In genomic region chr3:100043271-100043670, GRCh38 we compare ENCODE assay signal across 17 cellular contexts.
DNase-seq lines count a peak whose midpoint lies in the region; ATAC-seq and TF ChIP-seq lines count a peak whose summit lies in the region.
"Had no signal": no experiment of that assay in that cellular context is flagged by ENCODE, and none has a peak within 500 bp of the region (broad histone marks: within the 10 kb centered on the region; RNA-seq: fewer than 3 reads in every experiment).

No MANE protein-coding gene starts in this region.

- H3K4me3 ChIP-seq in Peyer's patch (no peak overlapping the region), hepatocyte (no peak overlapping the region), smooth muscle cell (no peak overlapping the region)
- H3K4me3 ChIP-seq: MG63 had no signal

- H2AFZ ChIP-seq in hepatocyte (no peak overlapping the region), smooth muscle cell (ENCODE audit: low read depth) (no peak overlapping the region)

- no peak for TF ChIP-seq POLR2A in Peyer's patch (IDR thresholded peaks at IDR 0.05)

- H3K36me3 Mint-ChIP-seq in Calu3 (ENCODE audit: insufficient read depth, unreplicated experiment), result peaks cover 19% of the 10 kb centered on the region

- no peak for DNase-seq in Calu3
- no peak for DNase-seq in Peyer's patch
- DNase-seq in hepatocyte (ENCODE audit: low spot score), result no peak
- no peak for DNase-seq in smooth muscle cell (lab: John Stamatoyannopoulos, UW; ENCODE audit: unreplicated experiment)
- DNase-seq in ureter (ENCODE audit: low spot score), result no peak
- DNase-seq in NCI-H1436 treated with DMSO at 0.1 percent for 48 hours (lab: John Stamatoyannopoulos, UW), result no peak
- DNase-seq: activated CD4-positive, alpha-beta T cell treated with anti-CD3 and anti-CD28 coated beads, Interleukin-2, amount 10 ng/mL, durations not matched to agents 24 days and 14 days; activated effector memory CD4-positive, alpha-beta T cell treated with anti-CD3 and anti-CD28 coated beads, Interleukin-2, amount 50 U/mL, for 16 hours; C1 segment of cervical spinal cord; left cardiac atrium; MG63; NCI-H345; posterior cingulate gyrus; SHP77 treated with DMSO at 0.1 percent for 48 hours had no signal

- ATAC-seq in HG02571 (IDR thresholded peaks at IDR 0.05; ENCODE audit: unreplicated experiment), result no peak
- no peak for ATAC-seq in GM19452 (IDR thresholded peaks at IDR 0.05; ENCODE audit: unreplicated experiment)

- H3K36me3 ChIP-seq in Peyer's patch, result no peaks in the 10 kb centered on the region
- no peaks in the 10 kb centered on the region for H3K36me3 ChIP-seq in hepatocyte (replicated peaks; ENCODE audit: insufficient read depth, low read depth)
- no peaks in the 10 kb centered on the region for H3K36me3 ChIP-seq in smooth muscle cell (ENCODE audit: low read depth)
- H3K36me3 ChIP-seq: MG63 had no signal

- H3K27ac ChIP-seq in Peyer's patch (peak overlapping the region in 3 of 4 donors; percentile 6 to 86 (median 78)), hepatocyte (peak overlapping the region; percentile 89), smooth muscle cell (ENCODE audit: low read depth) (peak overlapping the region; percentile 98)

- H4K20me1 ChIP-seq in hepatocyte (ENCODE audit: insufficient read depth, poor library complexity, severe bottlenecking) (no peaks in the 10 kb centered on the region), smooth muscle cell (ENCODE audit: low read depth) (no peaks in the 10 kb centered on the region)

- no peaks in the 10 kb centered on the region for H3K9me3 Mint-ChIP-seq in Calu3 (ENCODE audit: low read depth, unreplicated experiment)
- H3K9me3 Mint-ChIP-seq: activated CD4-positive, alpha-beta T cell treated with anti-CD3 and anti-CD28 coated beads, Interleukin-2, amount 10 ng/mL, durations not matched to agents 24 days and 14 days; central memory CD8-positive, alpha-beta T cell had no signal

- H3K9me3 ChIP-seq in Peyer's patch (no peaks in the 10 kb centered on the region), hepatocyte (ENCODE audit: low read depth) (no peaks in the 10 kb centered on the region), smooth muscle cell (replicated peaks; ENCODE audit: low read depth) (no peaks in the 10 kb centered on the region)
- H3K9me3 ChIP-seq: MG63 had no signal

- H3K4me1 ChIP-seq in Peyer's patch (peaks cover 0 to 37% (median 14%) of the 10 kb centered on the region in 4 donors), hepatocyte (ENCODE audit: insufficient read depth) (peaks cover 56% of the 10 kb centered on the region), smooth muscle cell (ENCODE audit: low read depth) (peaks cover 36% of the 10 kb centered on the region)

- 100% methylated on average over 1 of the region's 1 CpG for WGBS in hepatocyte (ENCODE audit: low lambda C conversion rate, missing lambda C conversion rate)
- WGBS in smooth muscle cell (ENCODE audit: low lambda C conversion rate), result 81% methylated on average over 1 of the region's 1 CpG

- H3K9ac ChIP-seq in smooth muscle cell (ENCODE audit: low read depth), result peak overlapping the region; percentile 83

- peaks cover 79% of the 10 kb centered on the region for H3K4me1 Mint-ChIP-seq in Calu3 (ENCODE audit: low read depth, unreplicated experiment)

- H3K4me2 ChIP-seq in hepatocyte (peak overlapping the region; percentile 44), smooth muscle cell (peak overlapping the region; percentile 68)

- no peaks in the 10 kb centered on the region for H3K27me3 Mint-ChIP-seq in Calu3 (ENCODE audit: unreplicated experiment)
- H3K27me3 Mint-ChIP-seq: central memory CD8-positive, alpha-beta T cell had no signal

- no peak overlapping the region for H3K4me3 Mint-ChIP-seq in Calu3 (ENCODE audit: low read depth, unreplicated experiment)
- H3K4me3 Mint-ChIP-seq: activated CD4-positive, alpha-beta T cell treated with anti-CD3 and anti-CD28 coated beads, Interleukin-2, amount 10 ng/mL, durations not matched to agents 24 days and 14 days; central memory CD8-positive, alpha-beta T cell had no signal

- peak overlapping the region; percentile 97 for H3K27ac Mint-ChIP-seq in Calu3 (ENCODE audit: unreplicated experiment)
- H3K27ac Mint-ChIP-seq: activated CD4-positive, alpha-beta T cell treated with anti-CD3 and anti-CD28 coated beads, Interleukin-2, amount 10 ng/mL, durations not matched to agents 24 days and 14 days had no signal

- BruUV-seq in Calu3 (replicated peaks; lab: Mats Ljungman, UMichigan), result no TSS peak

- intact Hi-C loops in Calu3 (cut with micrococcal nuclease; ENCODE audit: unreplicated experiment), result loop anchor here (10.0 kb wide), 3 partner anchors 88 to 198 kb away; no protein-coding TSS in a partner anchor

- peaks cover 39% of the 10 kb centered on the region for H3F3A ChIP-seq in smooth muscle cell (ENCODE audit: low read depth)

- CTCF ChIA-PET in Calu3 (lab: Charles Lee), result interaction anchor here (3.0 kb wide), 1 partner anchor 18 kb away, joined by 10 read pairs; no protein-coding TSS in a partner anchor

- no peaks in the 10 kb centered on the region for H3K9me2 ChIP-seq in hepatocyte (replicated peaks; ENCODE audit: insufficient read depth)

- TF ChIP-seq CTCF in Calu3 (IDR thresholded peaks at IDR 0.05; ENCODE audit: unreplicated experiment) (no peak), Peyer's patch (IDR thresholded peaks at IDR 0.05) (no peak), hepatocyte (IDR thresholded peaks at IDR 0.05; ENCODE audit: poor library complexity) (no peak), smooth muscle cell (IDR thresholded peaks at IDR 0.05; ENCODE audit: borderline replicate concordance, insufficient read depth, poor library complexity, severe bottlenecking) (no peak)

- H3K79me2 ChIP-seq in hepatocyte, result no peaks in the 10 kb centered on the region
- H3K79me2 ChIP-seq in smooth muscle cell (ENCODE audit: low read depth), result no peaks in the 10 kb centered on the region

- H3K27me3 ChIP-seq in Peyer's patch, result no peaks in the 10 kb centered on the region
- no peaks in the 10 kb centered on the region for H3K27me3 ChIP-seq in hepatocyte
- no peaks in the 10 kb centered on the region for H3K27me3 ChIP-seq in smooth muscle cell (ENCODE audit: low read depth)
- H3K27me3 ChIP-seq: MG63 had no signal
